1 cellular context compared by ENCODE assay signal in genomic region chr2:241720560-241720959, GRCh38.
TF ChIP-seq lines count a peak whose summit lies in the region.

No MANE protein-coding gene starts in this region.

TF ChIP-seq in H1, 55 proteins besides CTCF, POLR2A, EP300 and RAD21:
- TF ChIP-seq RXRA (IDR thresholded peaks at IDR 0.05; ENCODE audit: insufficient read depth, low read depth, low read length), result no peak
- no peak for TF ChIP-seq PHF8 (conservative IDR thresholded peaks at IDR 0.05; ENCODE audit: low read depth, low read length)
- no peak for TF ChIP-seq CHD2 (IDR thresholded peaks at IDR 0.05; ENCODE audit: low read length)
- TF ChIP-seq KDM5A (IDR thresholded peaks at IDR 0.05; ENCODE audit: low read length), result no peak
- TF ChIP-seq BRCA1 (IDR thresholded peaks at IDR 0.05; ENCODE audit: low read depth, low read length), result no peak
- TF ChIP-seq EGR1 (IDR thresholded peaks at IDR 0.05; ENCODE audit: borderline replicate concordance, low read depth, low read length), result no peak
